ENCODE assay signal across 8 cellular contexts in genomic region chr3:71955549-71956373, GRCh38.
A peak's percentile ranks its signal among the peaks of the same experiment; 100 is the strongest.
DNase-seq lines count a peak whose midpoint lies in the region; ATAC-seq lines count a peak whose summit lies in the region.

No MANE protein-coding gene starts in this region.

- H3K9me3 ChIP-seq in SJCRH30 (replicated peaks) = no peaks in the 10 kb centered on the region

- H3K27me3 ChIP-seq in SJCRH30 = no peaks in the 10 kb centered on the region

- no peak overlapping the region for H3K4me3 ChIP-seq in SJCRH30

- H3K4me1 ChIP-seq in SJCRH30 = peaks cover 2% of the 10 kb centered on the region; the same call in 1 of the 2 replicates

- peak; percentile 28 for DNase-seq in activated T-cell treated with anti-CD3 and anti-CD28 coated beads for 24 hours (ENCODE audit: low read depth)
- no peak for DNase-seq in activated T-cell treated with anti-CD3 and anti-CD28 coated beads, Interleukin-2, amount 50 U/mL, for 1 hour
- peak; percentile 44 for DNase-seq in LoVo (ENCODE audit: low spot score)
- peak; percentile 56 to 77 for DNase-seq in SJCRH30
- DNase-seq in left lobe of liver (ENCODE audit: low spot score) = peak; percentile 79
- peak; percentile 10 to 27 for DNase-seq in stimulated activated CD8-positive, alpha-beta memory T cell treated with anti-CD3 and anti-CD28 coated beads, Interleukin-15, amount 100 ng/mL, for 48 hours (ENCODE audit: low read depth in 2 of 2)

- H3K36me3 ChIP-seq in SJCRH30 = no peaks in the 10 kb centered on the region

- ATAC-seq in left lobe of liver (peak; percentile 95), HG03135 (IDR thresholded peaks at IDR 0.05; ENCODE audit: unreplicated experiment) (no peak)

- H3K27ac ChIP-seq in SJCRH30 = no peak overlapping the region
- H3K27ac ChIP-seq in cingulate gyrus (ENCODE audit: low read depth, low read length) = peak overlapping the region; percentile 21
